Comparison of ENCODE assay signal across 13 cellular contexts in genomic region chr6:159971341-159972178, GRCh38. TPM values are rescaled to one million over a fixed set of nuclear protein-coding genes. Genes with fewer than 3 reads are reported as not detected.
DNase-seq lines count a peak whose midpoint lies in the region; ATAC-seq and TF ChIP-seq lines count a peak whose summit lies in the region.
"Had no signal": no experiment of that assay in that cellular context is flagged by ENCODE, and none has a peak within 500 bp of the region (broad histone marks: within the 10 kb centered on the region; RNA-seq: fewer than 3 reads in every experiment).

No MANE protein-coding gene starts in this region.

- H3K4me3 ChIP-seq in CD8-positive, alpha-beta T cell (ENCODE audit: low read depth, low read length), result no peak overlapping the region
- H3K4me3 ChIP-seq in KMS-11 (IDR thresholded peaks at IDR 0.05; ENCODE audit: insufficient read depth, low read depth, low read length) (no peak overlapping the region), neural progenitor cell (no peak overlapping the region), GM23248 (no peak overlapping the region)
- H3K4me3 ChIP-seq in effector memory CD4-positive, alpha-beta T cell (ENCODE audit: insufficient read depth, low read depth, low read length, poor library complexity, severe bottlenecking), result peak overlapping the region; percentile 91
- H3K4me3 ChIP-seq: SK-N-MC had no signal

- peaks cover 68% of the 10 kb centered on the region for H3K4me1 Mint-ChIP-seq in CD8-positive, alpha-beta T cell (ENCODE audit: low read depth)
- peaks cover 44% of the 10 kb centered on the region for H3K4me1 Mint-ChIP-seq in neural progenitor cell

- H3K4me3 Mint-ChIP-seq in CD8-positive, alpha-beta T cell, result peak overlapping the region; percentile 66
- H3K4me3 Mint-ChIP-seq in neural progenitor cell, result peak overlapping the region; percentile 93

- H3K9ac ChIP-seq in KMS-11 (no peak overlapping the region), neural progenitor cell (no peak overlapping the region), GM23248 (no peak overlapping the region)

- H3K4me1 ChIP-seq in CD8-positive, alpha-beta T cell (ENCODE audit: insufficient read depth, low read length), result peaks cover 52% of the 10 kb centered on the region
- H3K4me1 ChIP-seq in KMS-11 (ENCODE audit: low read depth, poor library complexity, severe bottlenecking) (peaks cover 73% of the 10 kb centered on the region), neural progenitor cell (peaks cover 23% of the 10 kb centered on the region), GM23248 (ENCODE audit: insufficient read depth) (peaks cover 19% of the 10 kb centered on the region)
- peaks cover 34% of the 10 kb centered on the region for H3K4me1 ChIP-seq in effector memory CD4-positive, alpha-beta T cell (ENCODE audit: control insufficient read depth, insufficient read depth, low read length, poor library complexity, severe bottlenecking)

- peaks cover 4% of the 10 kb centered on the region for H3K36me3 Mint-ChIP-seq in CD8-positive, alpha-beta T cell
- no peaks in the 10 kb centered on the region for H3K36me3 Mint-ChIP-seq in neural progenitor cell

- H3K27me3 ChIP-seq in CD8-positive, alpha-beta T cell (ENCODE audit: insufficient read depth, low read length), result no peaks in the 10 kb centered on the region
- H3K27me3 ChIP-seq in KMS-11 (ENCODE audit: insufficient read depth, low read depth) (no peaks in the 10 kb centered on the region), neural progenitor cell (peaks cover 13% of the 10 kb centered on the region), GM23248 (replicated peaks; ENCODE audit: insufficient read depth) (no peaks in the 10 kb centered on the region)
- no peaks in the 10 kb centered on the region for H3K27me3 ChIP-seq in effector memory CD4-positive, alpha-beta T cell (replicated peaks; ENCODE audit: control insufficient read depth, insufficient read depth, low read length, poor library complexity, severe bottlenecking)

- H3K9me3 Mint-ChIP-seq in CD8-positive, alpha-beta T cell, result no peaks in the 10 kb centered on the region
- H3K9me3 Mint-ChIP-seq in neural progenitor cell, result no peaks in the 10 kb centered on the region

- no peak for TF ChIP-seq CTCF in CD8-positive, alpha-beta T cell (IDR thresholded peaks at IDR 0.05)
- no peak for TF ChIP-seq CTCF in KMS-11 (conservative IDR thresholded peaks at IDR 0.05; ENCODE audit: low read depth, low read length)
- TF ChIP-seq CTCF in neural progenitor cell (IDR thresholded peaks at IDR 0.05), result no peak

- peak overlapping the region; percentile 95; the same call in 1 of the 2 replicates for H3K4me2 ChIP-seq in KMS-11
- H3K4me2 ChIP-seq in neural progenitor cell, result peak overlapping the region; percentile 81
- no peak overlapping the region for H3K4me2 ChIP-seq in GM23248 (ENCODE audit: unreplicated experiment)

- DNase-seq in CD8-positive, alpha-beta T cell, result no peak
- no peak for DNase-seq in effector memory CD4-positive, alpha-beta T cell
- DNase-seq in neural progenitor cell (ENCODE audit: low spot score) (no peak), GM23248 (no peak)
- DNase-seq: activated CD4-positive, alpha-beta T cell treated with anti-CD3 and anti-CD28 coated beads for 4 hours; anterior cingulate cortex; midbrain; NCI-H187 treated with DMSO at 0.1 percent for 48 hours; NK-92 treated with Interleukin-12 subunit alpha and Interleukin-12 subunit beta, amount 100 ng/mL, for 24 hours had no signal

- 94 to 97% methylated on average over 12 of the region's 12 CpGs for WGBS in GM23248 (ENCODE audit: low coverage in 1 of 2, low lambda C conversion rate in 2 of 2, missing lambda C conversion rate in 2 of 2), 2 experiments

- no peak for ATAC-seq in CD8-positive, alpha-beta T cell
- ATAC-seq in GM21367 (IDR thresholded peaks at IDR 0.05; ENCODE audit: unreplicated experiment) (no peak), GM18870 (IDR thresholded peaks at IDR 0.05; ENCODE audit: unreplicated experiment) (no peak)

- H3K27ac ChIP-seq in CD8-positive, alpha-beta T cell (ENCODE audit: low read depth, low read length), result no peak overlapping the region
- no peak overlapping the region for H3K27ac ChIP-seq in KMS-11
- H3K27ac ChIP-seq in effector memory CD4-positive, alpha-beta T cell (ENCODE audit: insufficient read depth, low read length, poor library complexity, severe bottlenecking), result no peak overlapping the region
- H3K27ac ChIP-seq in neural progenitor cell, result no peak overlapping the region
- H3K27ac ChIP-seq in GM23248, result no peak overlapping the region
- H3K27ac ChIP-seq: SK-N-MC had no signal

- in situ Hi-C loops in GM23248 (cut with MboI), result no loop called here

- peak overlapping the region; percentile 43 for H3K27ac Mint-ChIP-seq in CD8-positive, alpha-beta T cell
- H3K27ac Mint-ChIP-seq in neural progenitor cell, result no peak overlapping the region

- H3K9me3 ChIP-seq in CD8-positive, alpha-beta T cell (ENCODE audit: low read length), result no peaks in the 10 kb centered on the region
- H3K9me3 ChIP-seq in effector memory CD4-positive, alpha-beta T cell (ENCODE audit: control insufficient read depth, low read length), result no peaks in the 10 kb centered on the region
- H3K9me3 ChIP-seq in neural progenitor cell (ENCODE audit: low read depth) (no peaks in the 10 kb centered on the region), GM23248 (ENCODE audit: low read depth) (no peaks in the 10 kb centered on the region)

- no peaks in the 10 kb centered on the region for H3K9me2 ChIP-seq in GM23248 (ENCODE audit: insufficient read depth)

- H3F3A ChIP-seq in neural progenitor cell (ENCODE audit: low read depth) (no peaks in the 10 kb centered on the region), GM23248 (ENCODE audit: insufficient read depth) (peaks cover 30% of the 10 kb centered on the region)

- H3K79me2 ChIP-seq in KMS-11 (ENCODE audit: insufficient read depth, low read depth) (peaks cover 69% of the 10 kb centered on the region), neural progenitor cell (ENCODE audit: low read depth) (peaks cover 74% of the 10 kb centered on the region), GM23248 (ENCODE audit: insufficient read depth) (peaks cover 60% of the 10 kb centered on the region)

- H4K20me1 ChIP-seq in KMS-11 (ENCODE audit: insufficient read depth) (no peaks in the 10 kb centered on the region), neural progenitor cell (ENCODE audit: low read depth) (peaks cover 46% of the 10 kb centered on the region), GM23248 (ENCODE audit: insufficient read depth) (peaks cover 13% of the 10 kb centered on the region; the same call in 1 of the 2 replicates)

- no peaks in the 10 kb centered on the region for H3K27me3 Mint-ChIP-seq in CD8-positive, alpha-beta T cell (ENCODE audit: low read depth)
- peaks cover 7% of the 10 kb centered on the region for H3K27me3 Mint-ChIP-seq in neural progenitor cell (ENCODE audit: insufficient read depth, low read depth)

- intact Hi-C loops in CD8-positive, alpha-beta T cell (cut with DNase I, micrococcal nuclease), result loop anchor here (2.0 to 10.0 kb wide), 2 partner anchors 43 to 1303 kb away; partner anchors contain the start of gene AGPAT4 (in 1 of the 2)

- H3K36me3 ChIP-seq in CD8-positive, alpha-beta T cell (ENCODE audit: insufficient read depth, low read length), result no peaks in the 10 kb centered on the region
- H3K36me3 ChIP-seq in KMS-11 (ENCODE audit: insufficient read depth) (no peaks in the 10 kb centered on the region), neural progenitor cell (no peaks in the 10 kb centered on the region), GM23248 (ENCODE audit: low read depth) (no peaks in the 10 kb centered on the region)
- H3K36me3 ChIP-seq in effector memory CD4-positive, alpha-beta T cell (ENCODE audit: control insufficient read depth, insufficient read depth, low read length), result no peaks in the 10 kb centered on the region

- POLR2A ChIA-PET in CD8-positive, alpha-beta T cell (lab: Charles Lee), result interaction anchor here (2.3 to 2.7 kb wide), 2 partner anchors 9 to 11 kb away, joined by 7 to 11 read pairs; no protein-coding TSS in a partner anchor

- H2AFZ ChIP-seq in KMS-11 (ENCODE audit: low read depth) (no peak overlapping the region), neural progenitor cell (replicated peaks) (no peak overlapping the region), GM23248 (no peak overlapping the region)

- CTCF ChIA-PET in CD8-positive, alpha-beta T cell (lab: Charles Lee), result interaction anchor here (1.1 kb wide), 1 partner anchor 317 kb away, joined by 3 read pairs; no protein-coding TSS in a partner anchor

RNA-seq across cellular contexts. Expression of gene IGF2R, which starts 2.7 kb away (rescaled TPM):
- total RNA-seq in CD8-positive, alpha-beta T cell, result 10 to 100 TPM; 38.5 to 40.6 TPM
- 35.1 and 46.1 TPM in 2 replicates for total RNA-seq in neural progenitor cell (ENCODE audit: low replicate concordance)
- 30.9 TPM in 2 replicates for total RNA-seq in GM23248 (2014; rRNA removed; shearing (Covaris generic))
- 8.1 and 8.8 TPM in 2 replicates for polyA plus RNA-seq in GM23248 (2016; fragmentation: Nextera tagmentation; extraction: Ambion mirVana)
